26 cellular contexts compared by ENCODE assay signal in the genomic region with DNA sequence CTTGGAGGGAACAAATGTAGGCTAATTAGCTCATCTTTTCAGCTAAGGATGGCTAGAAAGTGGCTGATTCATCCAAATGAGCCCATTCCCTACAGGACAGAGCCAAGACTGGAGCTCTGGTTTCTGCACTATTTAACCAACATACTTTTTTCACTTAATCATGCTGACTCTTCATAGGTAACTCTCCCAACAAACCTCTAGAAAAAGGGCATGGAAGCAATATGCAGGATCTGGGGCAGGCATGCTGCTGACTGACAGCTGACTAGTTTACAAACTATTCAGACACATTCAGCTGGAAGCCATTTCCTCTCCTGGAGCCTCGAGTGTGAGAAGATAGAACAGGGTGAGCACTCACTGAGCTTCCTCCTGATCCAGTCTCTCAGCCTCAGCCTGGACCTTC. TPM values are rescaled to one million over a fixed set of nuclear protein-coding genes. Genes with fewer than 3 reads are reported as not detected.
DNase-seq lines count a peak whose midpoint lies in the region; ATAC-seq and TF ChIP-seq lines count a peak whose summit lies in the region.
"Had no signal": no experiment of that assay in that cellular context is flagged by ENCODE, and none has a peak within 500 bp of the region (broad histone marks: within the 10 kb centered on the region; RNA-seq: fewer than 3 reads in every experiment).

No MANE protein-coding gene starts in this region.

- H3K4me1 ChIP-seq in IMR-90 (ENCODE audit: control insufficient read depth, insufficient read depth, low read length) (no peaks in the 10 kb centered on the region), Peyer's patch (peaks cover 0 to 10% (median 2%) of the 10 kb centered on the region in 4 donors)
- H3K4me1 ChIP-seq: parathyroid adenoma had no signal

- H3K9me3 ChIP-seq in IMR-90 (ENCODE audit: control insufficient read depth, insufficient read depth, low read length) = no peaks in the 10 kb centered on the region
- no peaks in the 10 kb centered on the region for H3K9me3 ChIP-seq in Peyer's patch
- H3K9me3 ChIP-seq: lower lobe of right lung, mucosa of descending colon, right atrium auricular region, SJSA1 had no signal

- no peak overlapping the region for H2BK20ac ChIP-seq in IMR-90 (ENCODE audit: low read depth, low read length)

- H3K14ac ChIP-seq in IMR-90 (replicated peaks; ENCODE audit: low read depth, low read length) = no peak overlapping the region

- H4K8ac ChIP-seq in IMR-90 (ENCODE audit: low read depth in 2 of 2, low read length in 2 of 2) = peak overlapping the region in 1 of 2 experiments; percentile 44; a peak in 1 of 4 replicates

- H3K4ac ChIP-seq in IMR-90 (ENCODE audit: low read depth, low read length) = no peak overlapping the region

- H3K27ac ChIP-seq in IMR-90 (ENCODE audit: insufficient read depth, low read length) = no peak overlapping the region
- H3K27ac ChIP-seq in Peyer's patch = no peak overlapping the region
- H3K27ac ChIP-seq: dorsolateral prefrontal cortex, KMS-11, lower lobe of right lung, parathyroid adenoma, right atrium auricular region, SJSA1 had no signal

- no peak overlapping the region for H2AFZ ChIP-seq in IMR-90 (replicated peaks; ENCODE audit: low read length, poor library complexity)
- H2AFZ ChIP-seq: parathyroid adenoma had no signal

- peak overlapping the region; percentile 1 for H2BK5ac ChIP-seq in IMR-90 (ENCODE audit: low read depth, low read length, poor library complexity, severe bottlenecking)

- H3K56ac ChIP-seq in IMR-90 (ENCODE audit: extremely low read depth, insufficient read depth, low read length) = no peak overlapping the region

- no TSS peak for BruUV-seq in IMR-90 (replicated peaks; lab: Mats Ljungman, UMichigan)

- no peak overlapping the region for H3K4me2 ChIP-seq in IMR-90 (ENCODE audit: low read depth, low read length)
- H3K4me2 ChIP-seq: KMS-11 had no signal

- no peak for TF ChIP-seq RAD21 in IMR-90 (IDR thresholded peaks at IDR 0.05; ENCODE audit: low read length)

- H3K4me3 ChIP-seq in IMR-90 (ENCODE audit: insufficient read depth, low read depth, low read length) (no peak overlapping the region), astrocyte of the spinal cord (ENCODE audit: low read depth, low read length) (no peak overlapping the region), Peyer's patch (no peak overlapping the region)
- H3K4me3 ChIP-seq: dorsolateral prefrontal cortex, lower lobe of right lung, mucosa of descending colon, right atrium auricular region, SJSA1 had no signal

- CTCF ChIA-PET in IMR-90 (lab: Yijun Ruan, JAX) = interaction anchor here (1.6 kb wide), 1 partner anchor 9 kb away, joined by 3 read pairs; no protein-coding TSS in a partner anchor

- ATAC-seq in IMR-90 (ENCODE audit: low read depth) = no peak
- ATAC-seq in omental fat pad (ENCODE audit: low FRiP score) = no peak
- ATAC-seq in GM19467 (IDR thresholded peaks at IDR 0.05; ENCODE audit: unreplicated experiment) = no peak
- ATAC-seq: activated CD8-positive, alpha-beta memory T cell treated with anti-CD3 and anti-CD28 coated beads, Interleukin-2, amount 10 ng/mL, durations not matched to agents 7 days and 5 days; lower lobe of right lung; mucosa of descending colon had no signal

- no peak for TF ChIP-seq CTCF in IMR-90 (conservative IDR thresholded peaks at IDR 0.05; ENCODE audit: low read depth, low read length)
- no peak for TF ChIP-seq CTCF in astrocyte of the spinal cord (IDR thresholded peaks at IDR 0.05; ENCODE audit: low read depth, low read length)
- no peak for TF ChIP-seq CTCF in Peyer's patch (IDR thresholded peaks at IDR 0.05)
- no peak for TF ChIP-seq CTCF in omental fat pad (IDR thresholded peaks at IDR 0.05)

- peak overlapping the region; percentile 23; the same call in 1 of the 2 replicates for H3K23ac ChIP-seq in IMR-90 (ENCODE audit: low read depth, low read length)

- intact Hi-C loops in IMR-90 (cut with micrococcal nuclease) = no loop called here

- POLR2A ChIA-PET in IMR-90 (lab: Charles Lee; ENCODE audit: unreplicated experiment) = no interaction called here

- H4K91ac ChIP-seq in IMR-90 (ENCODE audit: insufficient read depth, low read depth, low read length) = no peak overlapping the region

- no peak overlapping the region for H3K9ac ChIP-seq in IMR-90 (ENCODE audit: low read depth, low read length)
- H3K9ac ChIP-seq: KMS-11, parathyroid adenoma had no signal

- no peaks in the 10 kb centered on the region for H4K20me1 ChIP-seq in IMR-90 (ENCODE audit: insufficient read depth, low read length)

- in situ Hi-C loops in IMR-90 (cut with MboI; ENCODE audit: low sequenced_read_pairs) (no loop called here), astrocyte of the spinal cord (cut with HindIII; ENCODE audit: low sequenced_read_pairs) (no loop called here)

- 0 out of 2 replicates have a peak, but pooled peaks cover 4% of the 10 kb centered on the region for H3K9me1 ChIP-seq in IMR-90 (ENCODE audit: insufficient read depth, low read length)

- H4K5ac ChIP-seq in IMR-90 (ENCODE audit: low read depth, low read length) = no peak overlapping the region

- no CpG with 5 or more reads among the region's 1 CpG for WGBS in IMR-90 (ENCODE audit: extremely low coverage in 2 of 2, insufficient read length in 1 of 2), 2 experiments

- H2AK9ac ChIP-seq in IMR-90 (replicated peaks; ENCODE audit: low read depth, low read length, poor library complexity) = no peak overlapping the region

- H2BK15ac ChIP-seq in IMR-90 (ENCODE audit: low read depth, low read length) = no peak overlapping the region

- no peaks in the 10 kb centered on the region for H3K27me3 ChIP-seq in IMR-90 (ENCODE audit: control insufficient read depth, insufficient read depth, low read length)
- H3K27me3 ChIP-seq in Peyer's patch = no peaks in the 10 kb centered on the region
- H3K27me3 ChIP-seq: dorsolateral prefrontal cortex, right atrium auricular region, SJSA1 had no signal

- H3K36me3 ChIP-seq in IMR-90 (ENCODE audit: control insufficient read depth, insufficient read depth, low read length) (peaks cover 40% of the 10 kb centered on the region), Peyer's patch (peaks cover 0 to 95% (median 0%) of the 10 kb centered on the region in 3 donors)

- H2AK5ac ChIP-seq in IMR-90 (ENCODE audit: low read depth, low read length) = no peak overlapping the region

- dilution Hi-C loops in IMR-90 (cut with HindIII; ENCODE audit: low sequenced_read_pairs, unreplicated experiment) = no loop called here

- H3K18ac ChIP-seq in IMR-90 (ENCODE audit: low read depth, low read length) = no peak overlapping the region

- no peak overlapping the region for H2BK120ac ChIP-seq in IMR-90 (ENCODE audit: low read depth, low read length)

- DNase-seq in EH (ENCODE audit: low read depth) (peak; percentile 68), IMR-90 (peak; percentile 56), astrocyte of the spinal cord (ENCODE audit: low read depth, low spot score) (peak; percentile 53), hepatic stellate cell (ENCODE audit: low spot score) (peak; percentile 26), Peyer's patch (no peak), omental fat pad (ENCODE audit: low spot score) (no peak)
- DNase-seq in stimulated activated naive CD4-positive, alpha-beta T cell (lab: John Stamatoyannopoulos, UW) = no peak
- DNase-seq: ACHN; activated CD4-positive, alpha-beta T cell treated with anti-CD3 and anti-CD28 coated beads for 48 hours; activated CD8-positive, alpha-beta memory T cell treated with anti-CD3 and anti-CD28 coated beads, Interleukin-2, amount 10 ng/mL, durations not matched to agents 7 days and 5 days; dorsolateral prefrontal cortex; glutamatergic neuron; kidney glomerular epithelial cell; lower lobe of right lung; mucosa of descending colon; NCI-H1417 treated with DMSO at 0.1 percent for 48 hours; NCI-H774; RPMI8226; stimulated activated CD4-positive, alpha-beta T cell treated with anti-CD3 and anti-CD28 coated beads, Interleukin-2, amount 100 ng/mL, for 24 hours had no signal

- no peak for TF ChIP-seq POLR2A in IMR-90 (IDR thresholded peaks at IDR 0.05; ENCODE audit: low read depth, low read length)
- TF ChIP-seq POLR2A in Peyer's patch (IDR thresholded peaks at IDR 0.05) = no peak

- H3K79me1 ChIP-seq in IMR-90 (ENCODE audit: low read depth in 1 of 2, low read length in 2 of 2) = peaks cover 31 to 36% of the 10 kb centered on the region in 2 experiments

TF ChIP-seq in IMR-90, 13 proteins besides CTCF, POLR2A, EP300 and RAD21 (continues in another document):
- no peak for TF ChIP-seq RCOR1 (IDR thresholded peaks at IDR 0.05; ENCODE audit: insufficient replicate concordance, low read length)
- TF ChIP-seq CHD1 (IDR thresholded peaks at IDR 0.05; ENCODE audit: low read depth, low read length) = no peak

RNA-seq across cellular contexts. Expression of gene BECN1, which starts 6.2 kb away (rescaled TPM):
- 93.9 and 119 TPM in 2 replicates for total RNA-seq in IMR-90 (2012; rRNA removed)
- polyA plus RNA-seq in IMR-90 (2012; rRNA removed) = 73.1 and 84.0 TPM in 2 replicates
- 26.2 and 35.4 TPM in 2 replicates for polyA plus RNA-seq in IMR-90 (2012; cell fraction: cytosol; rRNA removed)
- polyA plus RNA-seq in IMR-90 (2012; cell fraction: nucleus; rRNA removed; ENCODE audit: low replicate concordance) = 31.7 and 64.5 TPM in 2 replicates
- total RNA-seq in Peyer's patch = 100 to 1,000 TPM in 3 of 4 donors, 10 to 100 TPM in 1; 81.6 to 171 (median 122) TPM
- 100 to 1,000 TPM in 1 of 4 donors, 10 to 100 TPM in 3; 75.0 to 118 (median 88.7) TPM for total RNA-seq in omental fat pad

RNA-seq across cellular contexts. Expression of gene PSME3, which starts 15.3 kb away (rescaled TPM):
- 72.4 and 92.2 TPM in 2 replicates for total RNA-seq in IMR-90 (2012; rRNA removed)
- 89.4 and 100 TPM in 2 replicates for polyA plus RNA-seq in IMR-90 (2012; rRNA removed)
- 47.7 and 75.9 TPM in 2 replicates for polyA plus RNA-seq in IMR-90 (2012; cell fraction: cytosol; rRNA removed)
- 17.6 and 50.1 TPM in 2 replicates for polyA plus RNA-seq in IMR-90 (2012; cell fraction: nucleus; rRNA removed; ENCODE audit: low replicate concordance)
- 10 to 100 TPM; 45.6 to 75.9 (median 59.8) TPM for total RNA-seq in Peyer's patch
- total RNA-seq in omental fat pad = 100 to 1,000 TPM in 1 of 4 donors, 10 to 100 TPM in 3; 72.1 to 122 (median 77.8) TPM

RNA-seq across cellular contexts. Expression of gene CNTD1, which starts 19.2 kb away (rescaled TPM):
- total RNA-seq in IMR-90 (2012; rRNA removed) = not detected in 2 replicates
- polyA plus RNA-seq in IMR-90 (2012; rRNA removed) = not detected in 2 replicates
- polyA plus RNA-seq in IMR-90 (2012; cell fraction: cytosol; rRNA removed) = not detected in 2 replicates
- polyA plus RNA-seq in IMR-90 (2012; cell fraction: nucleus; rRNA removed; ENCODE audit: low replicate concordance) = not detected in 2 replicates
- not detected for total RNA-seq in Peyer's patch
- 1 to 10 TPM in 1 of 4 donors, under 1 TPM in 1, not detected in 2; 0.09 to 2.9 TPM for total RNA-seq in omental fat pad
- total RNA-seq: activated CD8-positive, alpha-beta memory T cell treated with anti-CD3 and anti-CD28 coated beads, Interleukin-2, amount 10 ng/mL, durations not matched to agents 7 days and 5 days; G401; H4 had no signal

RNA-seq across cellular contexts. Expression of gene COA3, which starts 19.4 kb away (rescaled TPM):
- 50.5 and 78.1 TPM in 2 replicates for total RNA-seq in IMR-90 (2012; rRNA removed)
- 66.8 and 75.9 TPM in 2 replicates for polyA plus RNA-seq in IMR-90 (2012; rRNA removed)
- 98.0 and 195 TPM in 2 replicates for polyA plus RNA-seq in IMR-90 (2012; cell fraction: cytosol; rRNA removed)
- polyA plus RNA-seq in IMR-90 (2012; cell fraction: nucleus; rRNA removed; ENCODE audit: low replicate concordance) = 20.9 and 24.9 TPM in 2 replicates
- 100 to 1,000 TPM in 3 of 4 donors, 10 to 100 TPM in 1; 68.5 to 156 (median 139) TPM for total RNA-seq in Peyer's patch
- 10 to 100 TPM; 39.9 to 82.7 (median 71.2) TPM for total RNA-seq in omental fat pad

RNA-seq across cellular contexts. Expression of gene AOC2, which starts 26.5 kb away (rescaled TPM):
- total RNA-seq in IMR-90 (2012; rRNA removed) (0.28 and 0.36 TPM in 2 replicates), Peyer's patch (1 to 10 TPM in 2 of 4 donors, under 1 TPM in 1, not detected in 1; 0.70 to 2.3 (median 1.6) TPM), omental fat pad (10 to 100 TPM in 1 of 4 donors, 1 to 10 TPM in 3; 3.2 to 12.5 (median 5.4) TPM)
- 0.34 and 0.41 TPM in 2 replicates for polyA plus RNA-seq in IMR-90 (2012; rRNA removed)
- 0.24 and 0.25 TPM in 2 replicates for polyA plus RNA-seq in IMR-90 (2012; cell fraction: cytosol; rRNA removed)
- 2.1 and 2.2 TPM in 2 replicates for polyA plus RNA-seq in IMR-90 (2012; cell fraction: nucleus; rRNA removed; ENCODE audit: low replicate concordance)
- total RNA-seq: G401 had no signal

Comparison
In these comparisons a context has a peak if more than half of its experiments do, and no peak if none do; other contexts are left out.
1. DNase-seq: peak in EH (single experiment), IMR-90 (single experiment), astrocyte of the spinal cord (single experiment) and hepatic stellate cell (single experiment); none in Peyer's patch (0 of 3), omental fat pad (single experiment) and stimulated activated naive CD4-positive, alpha-beta T cell (0 of 6).